Comparison of ENCODE assay signal across 19 cellular contexts in the genomic region with DNA sequence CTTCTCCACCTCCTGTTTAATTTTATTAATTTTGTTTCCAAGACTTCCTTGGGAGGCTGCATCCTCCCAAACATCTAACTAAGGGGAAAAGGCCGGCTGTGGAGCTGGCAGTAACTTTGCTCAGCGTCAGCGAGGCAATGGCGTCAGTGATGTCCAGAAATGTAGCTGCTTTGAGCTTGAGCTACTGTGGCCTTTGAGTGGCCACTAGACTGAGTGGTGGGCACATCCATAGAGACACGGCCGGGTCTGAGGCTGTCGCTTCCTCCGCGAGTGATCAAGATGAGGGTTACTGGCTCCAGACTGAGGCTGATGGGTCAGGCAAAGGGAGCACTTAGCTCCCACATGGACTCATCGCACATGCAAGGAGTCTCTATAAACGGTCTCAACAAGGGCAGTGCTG.
A peak's percentile ranks its signal among the peaks of the same experiment; 100 is the strongest.
DNase-seq lines count a peak whose midpoint lies in the region; ATAC-seq, FAIRE-seq and TF ChIP-seq lines count a peak whose summit lies in the region.
"Had no signal": no experiment of that assay in that cellular context is flagged by ENCODE, and none has a peak within 500 bp of the region (broad histone marks: within the 10 kb centered on the region; RNA-seq: fewer than 3 reads in every experiment).

No MANE protein-coding gene starts in this region.

- no peak overlapping the region for H3K9ac ChIP-seq in kidney (ENCODE audit: low read length in 2 of 2)
- H3K9ac ChIP-seq: BLaER1 treated with 17β-estradiol and CSF1 and Interleukin-3, amounts not matched to agents 10 nM and 100 nM had no signal

- no peak overlapping the region for H3K4me3 Mint-ChIP-seq in natural killer cell treated with Interleukin-12 subunit alpha and Interleukin-12 subunit beta and Interleukin-15 and Interleukin-18, amount 100 ng/mL, for 72 hours
- no peak overlapping the region for H3K4me3 Mint-ChIP-seq in natural killer cell
- H3K4me3 Mint-ChIP-seq: B cell; CD8-positive, alpha-beta T cell; HFFc6 had no signal

- no peaks in the 10 kb centered on the region for H3K9me3 Mint-ChIP-seq in natural killer cell treated with Interleukin-12 subunit alpha and Interleukin-12 subunit beta and Interleukin-15 and Interleukin-18, amount 100 ng/mL, for 72 hours
- no peaks in the 10 kb centered on the region for H3K9me3 Mint-ChIP-seq in natural killer cell
- H3K9me3 Mint-ChIP-seq: CD8-positive, alpha-beta T cell; HFFc6 had no signal

- TF ChIP-seq CTCF in natural killer cell (IDR thresholded peaks at IDR 0.05) (no peak), kidney (IDR thresholded peaks at IDR 0.05; ENCODE audit: borderline replicate concordance, extremely low read depth, insufficient read depth) (no peak)

- H3K9me3 ChIP-seq in kidney (ENCODE audit: control insufficient read depth in 1 of 2, low read length in 2 of 2) = no peaks in the 10 kb centered on the region
- no peaks in the 10 kb centered on the region for H3K9me3 ChIP-seq in HAP-1
- H3K9me3 ChIP-seq: BLaER1 treated with 17β-estradiol and CSF1 and Interleukin-3, amounts not matched to agents 10 nM and 100 nM had no signal

- H3K27me3 Mint-ChIP-seq in natural killer cell treated with Interleukin-12 subunit alpha and Interleukin-12 subunit beta and Interleukin-15 and Interleukin-18, amount 100 ng/mL, for 72 hours = no peaks in the 10 kb centered on the region
- H3K27me3 Mint-ChIP-seq in natural killer cell (ENCODE audit: low read depth in 2 of 2) = no peaks in the 10 kb centered on the region

- no peak overlapping the region for H3K27ac Mint-ChIP-seq in natural killer cell treated with Interleukin-12 subunit alpha and Interleukin-12 subunit beta and Interleukin-15 and Interleukin-18, amount 100 ng/mL, for 72 hours
- no peak overlapping the region for H3K27ac Mint-ChIP-seq in natural killer cell
- H3K27ac Mint-ChIP-seq: B cell; CD8-positive, alpha-beta T cell; HFFc6 had no signal

- no peak for ATAC-seq in natural killer cell treated with Interleukin-12 subunit alpha and Interleukin-12 subunit beta and Interleukin-15 and Interleukin-18, amount 100 ng/mL, for 72 hours
- no peak for ATAC-seq in natural killer cell
- ATAC-seq: CD8-positive, alpha-beta T cell; GM12878; HCT116 had no signal

- H3K27ac ChIP-seq in kidney (ENCODE audit: low read depth in 2 of 2, low read length in 2 of 2) = no peak overlapping the region
- H3K27ac ChIP-seq: BLaER1 treated with 17β-estradiol and CSF1 and Interleukin-3, amounts not matched to agents 10 nM and 100 nM had no signal

- H3K4me3 ChIP-seq in kidney (ENCODE audit: low read length in 2 of 2) = no peak overlapping the region
- H3K4me3 ChIP-seq in HAP-1 = no peak overlapping the region
- H3K4me3 ChIP-seq: BLaER1 treated with 17β-estradiol and CSF1 and Interleukin-3, amounts not matched to agents 10 nM and 100 nM; GM12878 had no signal

- no peaks in the 10 kb centered on the region for H3K36me3 Mint-ChIP-seq in natural killer cell treated with Interleukin-12 subunit alpha and Interleukin-12 subunit beta and Interleukin-15 and Interleukin-18, amount 100 ng/mL, for 72 hours
- H3K36me3 Mint-ChIP-seq in natural killer cell = no peaks in the 10 kb centered on the region
- H3K36me3 Mint-ChIP-seq: CD8-positive, alpha-beta T cell had no signal

- intact Hi-C loops in natural killer cell (cut with micrococcal nuclease) = no loop called here
- intact Hi-C loops in kidney (cut with DNase I) = no loop called here
- intact Hi-C loops in posterior vena cava (cut with DNase I) = no loop called here

- DNase-seq in natural killer cell treated with Interleukin-12 subunit alpha and Interleukin-12 subunit beta and Interleukin-15 and Interleukin-18, amount 100 ng/mL, for 72 hours (ENCODE audit: low spot score) = peak; percentile 53
- DNase-seq in natural killer cell (no peak), kidney (peak; percentile 40), posterior vena cava (ENCODE audit: low spot score) (peak; percentile 28), DMS 273 treated with DMSO at 0.1 percent for 48 hours (lab: John Stamatoyannopoulos, UW) (no peak), putamen (ENCODE audit: low spot score) (no peak), HAP-1 (ENCODE audit: low spot score in 2 of 2) (no peak)
- DNase-seq: Calu3; CD8-positive, alpha-beta T cell; DMS53; DND-41; EL; HFFc6 had no signal

- H3K4me1 Mint-ChIP-seq in natural killer cell treated with Interleukin-12 subunit alpha and Interleukin-12 subunit beta and Interleukin-15 and Interleukin-18, amount 100 ng/mL, for 72 hours (ENCODE audit: low read depth in 2 of 2) = peaks cover 2 to 5% of the 10 kb centered on the region in 2 donors
- no peaks in the 10 kb centered on the region for H3K4me1 Mint-ChIP-seq in natural killer cell
- H3K4me1 Mint-ChIP-seq: B cell had no signal

- 0 out of 2 replicates have a peak, but pooled peaks cover 4% of the 10 kb centered on the region for H3K27me3 ChIP-seq in HAP-1 (ENCODE audit: low read depth)
- H3K27me3 ChIP-seq: BLaER1 treated with 17β-estradiol and CSF1 and Interleukin-3, amounts not matched to agents 10 nM and 100 nM had no signal

- FAIRE-seq in kidney (lab: Jason Lieb, UNC) = no peak
- FAIRE-seq: GM12878, H54, HTR-8/SVneo had no signal

- H3K4me1 ChIP-seq in kidney (ENCODE audit: control insufficient read depth in 1 of 2, insufficient read depth in 1 of 2, low read depth in 1 of 2, low read length in 2 of 2) (no peaks in the 10 kb centered on the region), HAP-1 (peaks cover 9% of the 10 kb centered on the region)
- H3K4me1 ChIP-seq: BLaER1 treated with 17β-estradiol and CSF1 and Interleukin-3, amounts not matched to agents 10 nM and 100 nM had no signal

- H3K36me3 ChIP-seq in kidney (ENCODE audit: control insufficient read depth in 1 of 2, insufficient read depth in 2 of 2, low read length in 2 of 2) = no peaks in the 10 kb centered on the region
- H3K36me3 ChIP-seq in HAP-1 (replicated peaks) = no peaks in the 10 kb centered on the region
- H3K36me3 ChIP-seq: BLaER1 treated with 17β-estradiol and CSF1 and Interleukin-3, amounts not matched to agents 10 nM and 100 nM had no signal

- in situ Hi-C loops in HAP-1 (cut with MboI; ENCODE audit: low sequenced_read_pairs) = no loop called here

Comparison
In these comparisons a context has a peak if more than half of its experiments do, and no peak if none do; other contexts are left out.
1. DNase-seq: peak in natural killer cell treated with Interleukin-12 subunit alpha and Interleukin-12 subunit beta and Interleukin-15 and Interleukin-18, amount 100 ng/mL, for 72 hours (single experiment), kidney (single experiment) and posterior vena cava (single experiment); none in natural killer cell (single experiment), DMS 273 treated with DMSO at 0.1 percent for 48 hours (single experiment), putamen (single experiment) and HAP-1 (0 of 2).